14 cellular contexts compared by ENCODE assay signal in the genomic region with DNA sequence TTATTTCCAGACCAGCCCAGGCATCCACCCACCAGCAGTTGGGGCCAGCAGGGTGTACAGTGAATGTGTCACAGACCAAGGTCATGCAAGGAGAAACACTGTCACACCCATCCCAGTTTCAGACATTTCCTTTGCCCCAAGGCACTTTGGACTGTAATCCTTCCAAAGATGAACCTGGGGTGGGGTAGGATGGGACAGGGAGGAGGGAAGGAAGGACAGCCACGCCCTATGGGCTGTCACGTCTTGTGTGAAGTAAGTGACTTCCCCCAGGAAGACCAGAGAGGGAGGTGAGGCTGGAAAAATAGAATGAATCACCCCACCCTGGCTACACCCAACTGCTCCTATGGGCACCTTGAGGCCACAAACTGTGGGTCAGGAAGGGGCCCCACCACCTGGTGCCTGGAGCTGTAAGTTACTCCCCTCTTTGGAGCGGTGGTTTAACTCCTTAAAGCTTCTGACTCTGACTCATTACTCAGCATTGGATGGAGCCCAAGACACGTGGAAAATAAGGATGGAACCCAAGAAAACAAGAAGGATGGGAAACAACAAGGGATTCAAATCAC.
A peak's percentile ranks its signal among the peaks of the same experiment; 100 is the strongest.
DNase-seq lines count a peak whose midpoint lies in the region; ATAC-seq, FAIRE-seq and TF ChIP-seq lines count a peak whose summit lies in the region.
"Had no signal": no experiment of that assay in that cellular context is flagged by ENCODE, and none has a peak within 500 bp of the region (broad histone marks: within the 10 kb centered on the region; RNA-seq: fewer than 3 reads in every experiment).

No MANE protein-coding gene starts in this region.

- no peak for TF ChIP-seq CTCF in AG10803 (conservative IDR thresholded peaks at IDR 0.05; ENCODE audit: low read length)
- TF ChIP-seq CTCF in IMR-90 (conservative IDR thresholded peaks at IDR 0.05; ENCODE audit: low read depth, low read length): no peak
- TF ChIP-seq CTCF in MCF 10A (IDR thresholded peaks at IDR 0.05; ENCODE audit: unreplicated experiment): no peak
- peak in 1 of 3 experiments; percentile 2 for TF ChIP-seq CTCF in keratinocyte (optimal IDR thresholded peaks at IDR 0.05 in 1 of 3, IDR thresholded peaks at IDR 0.05 in 1 of 3, conservative IDR thresholded peaks at IDR 0.05 in 1 of 3; ENCODE audit: extremely low read depth in 1 of 3, insufficient read depth in 2 of 3, low read length in 3 of 3)

- H3K9ac ChIP-seq in IMR-90 (ENCODE audit: low read depth, low read length) (no peak overlapping the region), keratinocyte (ENCODE audit: control insufficient read depth, extremely low read depth, insufficient read depth, low read length) (peak overlapping the region; percentile 56)

- H2BK15ac ChIP-seq in IMR-90 (ENCODE audit: low read depth, low read length): no peak overlapping the region

- no peak for FAIRE-seq in keratinocyte (lab: Jason Lieb, UNC)

- H3K4me3 Mint-ChIP-seq in MCF 10A (ENCODE audit: unreplicated experiment): no peak overlapping the region

- dilution Hi-C loops in IMR-90 (cut with HindIII; ENCODE audit: low sequenced_read_pairs, unreplicated experiment): no loop called here
- dilution Hi-C loops in keratinocyte (cut with MboI; ENCODE audit: extremely low pct_ligation_motif_present, low sequenced_read_pairs): no loop called here

- no peak overlapping the region for H3K18ac ChIP-seq in IMR-90 (ENCODE audit: low read depth, low read length)

- H3K4me1 Mint-ChIP-seq in MCF 10A (ENCODE audit: insufficient read depth, unreplicated experiment): peaks cover 47% of the 10 kb centered on the region

- no CpG with 5 or more reads among the region's 4 CpGs for WGBS in IMR-90 (ENCODE audit: extremely low coverage in 2 of 2, insufficient read length in 1 of 2), 2 experiments

- POLR2A ChIA-PET in IMR-90 (lab: Charles Lee; ENCODE audit: unreplicated experiment): no interaction called here
- POLR2A ChIA-PET in MCF 10A (lab: Yijun Ruan, JAX): interaction anchor here (0.6 to 12.4 kb wide), 9 partner anchors 9 to 361 kb away, joined by 3 to 192 read pairs (median 5); no protein-coding TSS in a partner anchor

- H3K27me3 Mint-ChIP-seq in MCF 10A (ENCODE audit: insufficient read depth, unreplicated experiment): no peaks in the 10 kb centered on the region
- H3K27me3 Mint-ChIP-seq: progenitor cell of endocrine pancreas had no signal

- H2BK5ac ChIP-seq in IMR-90 (ENCODE audit: low read depth, low read length, poor library complexity, severe bottlenecking): no peak overlapping the region

- H4K91ac ChIP-seq in IMR-90 (ENCODE audit: insufficient read depth, low read depth, low read length): no peak overlapping the region

- no peak overlapping the region for H3K23ac ChIP-seq in IMR-90 (ENCODE audit: low read depth, low read length)

- no peaks in the 10 kb centered on the region for H3K36me3 ChIP-seq in IMR-90 (ENCODE audit: control insufficient read depth, insufficient read depth, low read length)
- no peaks in the 10 kb centered on the region for H3K36me3 ChIP-seq in keratinocyte (ENCODE audit: control insufficient read depth in 2 of 2, extremely low read depth in 1 of 2, insufficient read depth in 2 of 2, low read length in 2 of 2)
- H3K36me3 ChIP-seq: upper lobe of left lung had no signal

- intact Hi-C loops in IMR-90 (cut with micrococcal nuclease): no loop called here
- intact Hi-C loops in MCF 10A (cut with micrococcal nuclease): no loop called here

- H3K27me3 ChIP-seq in IMR-90 (ENCODE audit: control insufficient read depth, insufficient read depth, low read length) (peaks cover 7% of the 10 kb centered on the region), keratinocyte (ENCODE audit: control insufficient read depth, extremely low read depth, insufficient read depth, low read length) (no peaks in the 10 kb centered on the region)
- H3K27me3 ChIP-seq: upper lobe of left lung had no signal

- peak overlapping the region; percentile 44 for H3K27ac Mint-ChIP-seq in MCF 10A (ENCODE audit: low read depth, unreplicated experiment)
- H3K27ac Mint-ChIP-seq: progenitor cell of endocrine pancreas had no signal

- H2BK20ac ChIP-seq in IMR-90 (ENCODE audit: low read depth, low read length): no peak overlapping the region

- H2BK120ac ChIP-seq in IMR-90 (ENCODE audit: low read depth, low read length): no peak overlapping the region

- no peak for ATAC-seq in IMR-90 (ENCODE audit: low read depth)

- DNase-seq in AG10803 (ENCODE audit: low read depth) (peak; percentile 39), IMR-90 (peak; percentile 46), MCF 10A (ENCODE audit: unreplicated experiment) (peak; percentile 89), keratinocyte (ENCODE audit: low read depth, low spot score) (peak; percentile 78), NCI-H2029 treated with DMSO at 0.1 percent for 48 hours (lab: John Stamatoyannopoulos, UW) (no peak), Kasumi-1 (lab: John Stamatoyannopoulos, UW) (no peak), KG1 (lab: John Stamatoyannopoulos, UW) (no peak), mucosa of gallbladder (ENCODE audit: low spot score) (no peak)
- DNase-seq: activated CD4-positive, alpha-beta T cell treated with anti-CD3 and anti-CD28 coated beads, Interleukin-2, amount 50 U/mL, for 1 hour; activated naive CD4-positive, alpha-beta T cell treated with anti-CD3 and anti-CD28 coated beads, Interleukin-2, amount 50 U/mL, for 16 hours; C1 segment of cervical spinal cord; upper lobe of left lung had no signal

- H3K4me2 ChIP-seq in IMR-90 (ENCODE audit: low read depth, low read length) (no peak overlapping the region), keratinocyte (ENCODE audit: control insufficient read depth, extremely low read depth, insufficient read depth, low read depth, low read length) (peak overlapping the region; percentile 60)

- no peaks in the 10 kb centered on the region for H3K79me2 ChIP-seq in keratinocyte (ENCODE audit: control insufficient read depth, insufficient read depth, low read length)

- no peak overlapping the region for H2AK5ac ChIP-seq in IMR-90 (ENCODE audit: low read depth, low read length)

- TF ChIP-seq RAD21 in IMR-90 (IDR thresholded peaks at IDR 0.05; ENCODE audit: low read length): no peak

- no peak for TF ChIP-seq POLR2A in IMR-90 (IDR thresholded peaks at IDR 0.05; ENCODE audit: low read depth, low read length)

- H3K9me1 ChIP-seq in IMR-90 (ENCODE audit: insufficient read depth, low read length) (no peaks in the 10 kb centered on the region; the same call in 1 of the 2 replicates), keratinocyte (ENCODE audit: control insufficient read depth, extremely low read depth, insufficient read depth, low read length) (no peaks in the 10 kb centered on the region)

- no peak overlapping the region for H4K5ac ChIP-seq in IMR-90 (ENCODE audit: low read depth, low read length)

- H3K9me3 Mint-ChIP-seq in MCF 10A (ENCODE audit: unreplicated experiment): peaks cover 7% of the 10 kb centered on the region

- H2AK9ac ChIP-seq in IMR-90 (replicated peaks; ENCODE audit: low read depth, low read length, poor library complexity): no peak overlapping the region

- H3K79me1 ChIP-seq in IMR-90 (ENCODE audit: low read depth in 1 of 2, low read length in 2 of 2): no peaks in the 10 kb centered on the region

- no peaks in the 10 kb centered on the region for H3K36me3 Mint-ChIP-seq in MCF 10A (ENCODE audit: insufficient read depth, unreplicated experiment)

- BruUV-seq in IMR-90 (replicated peaks; lab: Mats Ljungman, UMichigan) (no TSS peak), MCF 10A (replicated peaks; lab: Mats Ljungman, UMichigan) (no TSS peak)

- no peak overlapping the region for H4K8ac ChIP-seq in IMR-90 (ENCODE audit: low read depth in 2 of 2, low read length in 2 of 2)

- H3K14ac ChIP-seq in IMR-90 (replicated peaks; ENCODE audit: low read depth, low read length): peak overlapping the region; percentile 15; the same call in 1 of the 2 replicates

- H3K4me3 ChIP-seq in AG10803 (ENCODE audit: low read length) (no peak overlapping the region), IMR-90 (ENCODE audit: insufficient read depth, low read depth, low read length) (no peak overlapping the region), keratinocyte (ENCODE audit: control insufficient read depth in 2 of 3, extremely low read depth in 1 of 3, insufficient read depth in 2 of 3, low read depth in 1 of 3, low read length in 3 of 3) (no peak overlapping the region)
- H3K4me3 ChIP-seq: SK-N-MC, upper lobe of left lung had no signal

- H3K9me3 ChIP-seq in IMR-90 (ENCODE audit: control insufficient read depth, insufficient read depth, low read length) (no peaks in the 10 kb centered on the region), keratinocyte (ENCODE audit: control insufficient read depth, low read depth, low read length) (no peaks in the 10 kb centered on the region)
- H3K9me3 ChIP-seq: upper lobe of left lung had no signal

- H4K20me1 ChIP-seq in IMR-90 (ENCODE audit: insufficient read depth, low read length) (no peaks in the 10 kb centered on the region), keratinocyte (ENCODE audit: control insufficient read depth, extremely low read depth, insufficient read depth, low read length) (no peaks in the 10 kb centered on the region)

- in situ Hi-C loops in IMR-90 (cut with MboI; ENCODE audit: low sequenced_read_pairs): loop anchor here (10.0 kb wide), 1 partner anchor 249 kb away; no protein-coding TSS in a partner anchor

- H3K56ac ChIP-seq in IMR-90 (ENCODE audit: extremely low read depth, insufficient read depth, low read length): no peak overlapping the region

- H3K4me1 ChIP-seq in IMR-90 (ENCODE audit: control insufficient read depth, insufficient read depth, low read length): no peaks in the 10 kb centered on the region; the same call in 1 of the 2 replicates
- peaks cover 47% of the 10 kb centered on the region for H3K4me1 ChIP-seq in keratinocyte (ENCODE audit: control insufficient read depth, extremely low read depth, insufficient read depth, low read length)

- CTCF ChIA-PET in IMR-90 (lab: Yijun Ruan, JAX) (no interaction called here), MCF 10A (lab: Yijun Ruan, JAX) (interaction anchor here (0.6 to 3.2 kb wide), 13 partner anchors 8 to 377 kb away, joined by 3 to 29 read pairs (median 5); no protein-coding TSS in a partner anchor)

- peak overlapping the region; percentile 64 for H2AFZ ChIP-seq in IMR-90 (replicated peaks; ENCODE audit: low read length, poor library complexity)
- peak overlapping the region; percentile 4 for H2AFZ ChIP-seq in keratinocyte (ENCODE audit: control insufficient read depth, low read length)

- peak overlapping the region; percentile 15; the same call in 1 of the 2 replicates for H3K4ac ChIP-seq in IMR-90 (ENCODE audit: low read depth, low read length)

- H3K27ac ChIP-seq in IMR-90 (ENCODE audit: insufficient read depth, low read length): no peak overlapping the region
- H3K27ac ChIP-seq in keratinocyte (ENCODE audit: control insufficient read depth, insufficient read depth, low read length): peak overlapping the region; percentile 84
- H3K27ac ChIP-seq: SK-N-MC, upper lobe of left lung had no signal

TF ChIP-seq in IMR-90, 13 proteins besides CTCF, POLR2A, EP300 and RAD21 (continues in another document):
- no peak for TF ChIP-seq CHD1 (IDR thresholded peaks at IDR 0.05; ENCODE audit: low read depth, low read length)
- TF ChIP-seq FOS (IDR thresholded peaks at IDR 0.05; ENCODE audit: low read depth, low read length): no peak
- no peak for TF ChIP-seq MAZ (IDR thresholded peaks at IDR 0.05; ENCODE audit: borderline replicate concordance, low read depth, low read length)
- TF ChIP-seq MAFK (IDR thresholded peaks at IDR 0.05; ENCODE audit: low read depth, low read length): no peak
- no peak for TF ChIP-seq BHLHE40 (IDR thresholded peaks at IDR 0.05; ENCODE audit: low read depth, low read length)

Comparison
In these comparisons a context has a peak if more than half of its experiments do, and no peak if none do; other contexts are left out.
1. DNase-seq: peak in AG10803 (single experiment), IMR-90 (single experiment), MCF 10A (single experiment) and keratinocyte (single experiment); none in NCI-H2029 treated with DMSO at 0.1 percent for 48 hours (single experiment), Kasumi-1 (0 of 2), KG1 (single experiment) and mucosa of gallbladder (single experiment).